Comparison of ENCODE assay signal across 8 cellular contexts in genomic region chr3:186931487-186932280, GRCh38. TPM values are rescaled to one million over a fixed set of nuclear protein-coding genes. Genes with fewer than 3 reads are reported as not detected.
DNase-seq lines count a peak whose midpoint lies in the region; ATAC-seq, FAIRE-seq and TF ChIP-seq lines count a peak whose summit lies in the region.

No MANE protein-coding gene starts in this region.

- intact Hi-C loops in Right ventricle myocardium inferior (cut with DNase I) = loop anchor here (2.0 to 5.0 kb wide), 4 partner anchors 45 to 149 kb away; partner anchors contain the start of gene EIF4A2
- intact Hi-C loops in psoas muscle (cut with DNase I) = loop anchor here (2.0 to 10.0 kb wide), 3 partner anchors 46 to 233 kb away; no protein-coding TSS in a partner anchor
- intact Hi-C loops in uterus (cut with DNase I; ENCODE audit: low total_unique reads) = no loop called here

- H3K36me3 ChIP-seq in psoas muscle (ENCODE audit: insufficient read depth in 1 of 2, low read depth in 1 of 2) (peaks cover 0 to 11% of the 10 kb centered on the region in 2 donors), uterus (no peaks in the 10 kb centered on the region)

- no peak for TF ChIP-seq POLR2A in GM12892 (IDR thresholded peaks at IDR 0.05; ENCODE audit: low read depth, low read length)
- TF ChIP-seq POLR2A in uterus (IDR thresholded peaks at IDR 0.05) = no peak

- H3K27me3 ChIP-seq in psoas muscle (ENCODE audit: insufficient read depth in 3 of 3, low read length in 2 of 3) = no peaks in the 10 kb centered on the region
- H3K27me3 ChIP-seq in uterus = no peaks in the 10 kb centered on the region

- DNase-seq in GM12892 (ENCODE audit: insufficient read length) (no peak), OCI-M1 (lab: John Stamatoyannopoulos, UW) (peak; percentile 53), activated gamma-delta T cell (lab: John Stamatoyannopoulos, UW) (peak; percentile 54), Right ventricle myocardium inferior (ENCODE audit: missing footprints) (peak; percentile 81), psoas muscle (peak in 1 of 2 donors; percentile 35), uterus (peak; percentile 31 to 34), NOMO-1 treated with dmso at 0.1 percent for 144 hours (lab: John Stamatoyannopoulos, UW; ENCODE audit: unreplicated experiment) (no peak)

- H3K4me1 ChIP-seq in psoas muscle (peaks cover 27% of the 10 kb centered on the region), uterus (no peaks in the 10 kb centered on the region)

- H3K9me3 ChIP-seq in psoas muscle (no peaks in the 10 kb centered on the region), uterus (no peaks in the 10 kb centered on the region)

- peak overlapping the region; percentile 89 for H3K27ac ChIP-seq in psoas muscle
- peak overlapping the region; percentile 80 to 91 for H3K27ac ChIP-seq in uterus

- TF ChIP-seq CTCF in psoas muscle (IDR thresholded peaks at IDR 0.05) = no peak
- TF ChIP-seq CTCF in uterus (IDR thresholded peaks at IDR 0.05) = no peak

- ATAC-seq in HG02885 (IDR thresholded peaks at IDR 0.05; ENCODE audit: poor library complexity, unreplicated experiment) = peak; percentile 40
- peak; percentile 29 for ATAC-seq in Right ventricle myocardium inferior
- ATAC-seq in psoas muscle = peak; percentile 8 to 39 (median 25)

- 1 to 11% (median 1%) methylated on average over 35 of the region's 35 CpGs for WGBS in psoas muscle, 3 donors

- FAIRE-seq in GM12892 (lab: Jason Lieb, UNC) = peak; percentile 30

- peak overlapping the region; percentile 99 for H3K4me3 ChIP-seq in psoas muscle
- H3K4me3 ChIP-seq in uterus = peak overlapping the region; percentile 54 to 57

RNA-seq across cellular contexts. Expression of gene ST6GAL1, which starts 1.4 kb away (rescaled TPM):
- polyA plus RNA-seq in GM12892 (2012; ENCODE audit: missing spikeins) = 127 TPM
- 77.1 TPM for total RNA-seq in Right ventricle myocardium inferior
- total RNA-seq in psoas muscle = 10 to 100 TPM; 11.5 to 25.0 (median 20.5) TPM
- polyA plus RNA-seq in psoas muscle = 10 to 100 TPM in 1 of 3 donors, 1 to 10 TPM in 2; 4.2 to 15.3 (median 9.2) TPM
- 100 to 1,000 TPM in 1 of 4 donors, 10 to 100 TPM in 3; 32.6 to 107 (median 57.1) TPM for total RNA-seq in uterus

Comparison
In these comparisons a context has a peak if more than half of its experiments do, and no peak if none do; other contexts are left out.
1. DNase-seq: peak in OCI-M1 (single experiment), activated gamma-delta T cell (single experiment), Right ventricle myocardium inferior (single experiment) and uterus (2 of 2); none in GM12892 (single experiment) and NOMO-1 treated with dmso at 0.1 percent for 144 hours (single experiment).
2. Peak in every context shown above with its lines, with median percentiles within 50 percentile points of each other: ATAC-seq.